ENCODE assay signal across 8 cellular contexts in genomic region chr13:48066310-48066989, GRCh38. TPM values are rescaled to one million over a fixed set of nuclear protein-coding genes. Genes with fewer than 3 reads are reported as not detected.
DNase-seq lines count a peak whose midpoint lies in the region; ATAC-seq and TF ChIP-seq lines count a peak whose summit lies in the region.

No MANE protein-coding gene starts in this region.

- H3K27ac Mint-ChIP-seq in effector memory CD8-positive, alpha-beta T cell: no peak overlapping the region

- no peaks in the 10 kb centered on the region for H3K4me1 ChIP-seq in heart right ventricle

- H3K27ac ChIP-seq in heart right ventricle: no peak overlapping the region

- TF ChIP-seq CTCF in heart right ventricle (IDR thresholded peaks at IDR 0.05): no peak

- TF ChIP-seq POLR2A in GM18505 (IDR thresholded peaks at IDR 0.05; ENCODE audit: borderline replicate concordance, extremely low read depth, insufficient read depth, insufficient read length): no peak

- H3K27me3 Mint-ChIP-seq in effector memory CD8-positive, alpha-beta T cell: no peaks in the 10 kb centered on the region

- peaks cover 2 to 9% of the 10 kb centered on the region in 2 donors for H3K4me1 Mint-ChIP-seq in effector memory CD8-positive, alpha-beta T cell (ENCODE audit: low read depth in 2 of 2)

- H3K4me3 ChIP-seq in heart right ventricle: no peak overlapping the region

- H3K4me3 Mint-ChIP-seq in effector memory CD8-positive, alpha-beta T cell: no peak overlapping the region

- H3K9me3 ChIP-seq in heart right ventricle: peaks cover 0 to 40% (median 30%) of the 10 kb centered on the region in 11 donors

- DNase-seq in SHP77 (lab: John Stamatoyannopoulos, UW) (peak; percentile 4 to 15), SHP77 treated with DMSO at 0.1 percent for 48 hours (lab: John Stamatoyannopoulos, UW) (no peak), SKM-1 treated with dmso at 0.1 percent for 144 hours (lab: John Stamatoyannopoulos, UW; ENCODE audit: unreplicated experiment) (peak; percentile 44), kidney tubule cell (ENCODE audit: low spot score) (peak; percentile 16), heart right ventricle (no peak)
- DNase-seq in effector memory CD8-positive, alpha-beta T cell: no peak

- ATAC-seq in HG02885 (IDR thresholded peaks at IDR 0.05; ENCODE audit: poor library complexity, unreplicated experiment) (peak; percentile 80), GM18505 (IDR thresholded peaks at IDR 0.05; ENCODE audit: unreplicated experiment) (no peak), heart right ventricle (no peak)
- ATAC-seq in effector memory CD8-positive, alpha-beta T cell (replicated peaks): no peak

- WGBS in heart right ventricle, 2 donors: 96 to 97% methylated on average over 3 of the region's 3 CpGs

- H3K27me3 ChIP-seq in heart right ventricle: no peaks in the 10 kb centered on the region

- H3K36me3 ChIP-seq in heart right ventricle: peaks cover 0 to 80% (median 29%) of the 10 kb centered on the region in 9 donors

- H3K9me3 Mint-ChIP-seq in effector memory CD8-positive, alpha-beta T cell: no peaks in the 10 kb centered on the region

- H3K36me3 Mint-ChIP-seq in effector memory CD8-positive, alpha-beta T cell (ENCODE audit: insufficient read depth): peaks cover 23% of the 10 kb centered on the region

- intact Hi-C loops in heart right ventricle (cut with DNase I): no loop called here

RNA-seq across cellular contexts. Expression of gene MED4, which starts 28.5 kb away (rescaled TPM):
- total RNA-seq in heart right ventricle: 10 to 100 TPM; 42.7 to 57.7 (median 48.7) TPM
- 10 to 100 TPM; 44.3 to 46.8 TPM for polyA plus RNA-seq in heart right ventricle

RNA-seq across cellular contexts. Expression of gene NUDT15, which starts 28.9 kb away (rescaled TPM):
- 10 to 100 TPM in 8 of 10 donors, 1 to 10 TPM in 2; 9.6 to 13.7 (median 11.3) TPM for total RNA-seq in heart right ventricle
- 10 to 100 TPM in 1 of 2 donors, 1 to 10 TPM in 1; 9.8 to 12.9 TPM for polyA plus RNA-seq in heart right ventricle

Comparison
In these comparisons a context has a peak if more than half of its experiments do, and no peak if none do; other contexts are left out.
1. DNase-seq: peak in SHP77 (2 of 2), SKM-1 treated with dmso at 0.1 percent for 144 hours (single experiment) and kidney tubule cell (single experiment); none in SHP77 treated with DMSO at 0.1 percent for 48 hours (single experiment), effector memory CD8-positive, alpha-beta T cell (0 of 3) and heart right ventricle (0 of 2).